In the genomic region with DNA sequence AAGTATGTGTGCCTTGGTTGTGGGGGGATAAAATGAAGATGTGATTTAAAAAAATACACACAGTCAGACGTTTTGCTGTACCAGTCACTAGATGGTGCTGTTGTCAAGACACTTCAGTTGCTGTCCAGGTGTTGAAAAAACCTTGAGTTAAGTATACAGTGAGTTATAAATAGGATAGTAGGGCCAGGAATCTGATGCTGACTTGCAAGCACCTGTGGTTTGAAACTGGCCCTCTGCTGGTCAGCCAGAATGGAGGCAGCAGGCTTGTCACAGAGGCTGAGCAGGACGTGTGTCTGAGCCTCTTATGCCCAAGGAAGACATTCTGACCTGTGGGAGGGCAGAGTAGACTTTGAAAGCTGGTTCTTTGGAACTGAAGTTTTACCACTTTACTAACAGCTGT, we compare ENCODE assay signal across 8 cellular contexts. TPM values are rescaled to one million over a fixed set of nuclear protein-coding genes. Genes with fewer than 3 reads are reported as not detected.
A peak's percentile ranks its signal among the peaks of the same experiment; 100 is the strongest.
DNase-seq lines count a peak whose midpoint lies in the region; ATAC-seq and TF ChIP-seq lines count a peak whose summit lies in the region.

No MANE protein-coding gene starts in this region.

- intact Hi-C loops in CD4-positive, alpha-beta T cell (cut with DNase I, micrococcal nuclease): loop anchor here (1.0 to 5.0 kb wide), 4 partner anchors 186 to 1111 kb away; no protein-coding TSS in a partner anchor
- intact Hi-C loops in mucosa of descending colon (cut with DNase I, micrococcal nuclease): loop anchor here in 1 of 2 donors (5.0 kb wide), 1 partner anchor 186 kb away; no protein-coding TSS in a partner anchor

- no peak overlapping the region for H3K4me3 Mint-ChIP-seq in CD4-positive, alpha-beta T cell
- H3K4me3 Mint-ChIP-seq in endodermal cell: no peak overlapping the region

- H3K27ac Mint-ChIP-seq in CD4-positive, alpha-beta T cell: no peak overlapping the region
- H3K27ac Mint-ChIP-seq in endodermal cell: peak overlapping the region; percentile 64

- H3K9me3 Mint-ChIP-seq in CD4-positive, alpha-beta T cell: no peaks in the 10 kb centered on the region
- no peaks in the 10 kb centered on the region for H3K9me3 Mint-ChIP-seq in endodermal cell

- WGBS in endodermal cell (ENCODE audit: insufficient coverage in 1 of 2, insufficient read length in 1 of 2), 2 experiments: 39% methylated on average over 2 of the region's 2 CpGs; no CpG with 5 or more reads in 1 of the 2 experiments

- peak in 3 of 10 experiments; percentile 1 for DNase-seq in CD4-positive, alpha-beta T cell
- DNase-seq in GM19240 (ENCODE audit: insufficient read length, low spot score) (peak; percentile 13), NCI-H146 treated with DMSO at 0.1 percent for 48 hours (lab: John Stamatoyannopoulos, UW; ENCODE audit: unreplicated experiment) (peak; percentile 96), SW480 (ENCODE audit: low spot score) (peak; percentile 72), endodermal cell (peak; percentile 84), mucosa of descending colon (peak in 1 of 3 donors; percentile 24)
- DNase-seq in stimulated activated naive CD4-positive, alpha-beta T cell treated with Interleukin-2 at 50 U/mL for 16 hours (lab: John Stamatoyannopoulos, UW): no peak

- CTCF ChIA-PET in CD4-positive, alpha-beta T cell (lab: Charles Lee): interaction anchor here (0.8 kb wide), 1 partner anchor 14 kb away, joined by 3 read pairs; no protein-coding TSS in a partner anchor

- POLR2A ChIA-PET in CD4-positive, alpha-beta T cell (lab: Charles Lee): no interaction called here

- H3K4me1 ChIP-seq in endodermal cell (ENCODE audit: control insufficient read depth, insufficient read depth, low read length) (peaks cover 10% of the 10 kb centered on the region), mucosa of descending colon (ENCODE audit: low read depth) (no peaks in the 10 kb centered on the region)

- H3K9ac ChIP-seq in endodermal cell (ENCODE audit: extremely low read depth, low read length, poor library complexity, severe bottlenecking): peak overlapping the region; percentile 12

- no peaks in the 10 kb centered on the region for H3K9me3 ChIP-seq in CD4-positive, alpha-beta T cell (ENCODE audit: control insufficient read depth, low read length)
- H3K9me3 ChIP-seq in endodermal cell (ENCODE audit: control insufficient read depth, low read length): no peaks in the 10 kb centered on the region
- no peaks in the 10 kb centered on the region for H3K9me3 ChIP-seq in mucosa of descending colon

- no peaks in the 10 kb centered on the region for H3K27me3 ChIP-seq in CD4-positive, alpha-beta T cell (ENCODE audit: control insufficient read depth, insufficient read depth, low read length)
- no peaks in the 10 kb centered on the region for H3K27me3 ChIP-seq in endodermal cell (ENCODE audit: control insufficient read depth, insufficient read depth, low read length, poor library complexity, severe bottlenecking)

- no peaks in the 10 kb centered on the region for H3K27me3 Mint-ChIP-seq in CD4-positive, alpha-beta T cell
- H3K27me3 Mint-ChIP-seq in endodermal cell (ENCODE audit: insufficient read depth): no peaks in the 10 kb centered on the region

- peak; percentile 57 for TF ChIP-seq CTCF in CD4-positive, alpha-beta T cell (IDR thresholded peaks at IDR 0.05)
- peak; percentile 87 for TF ChIP-seq CTCF in endodermal cell (conservative IDR thresholded peaks at IDR 0.05)
- TF ChIP-seq CTCF in mucosa of descending colon (IDR thresholded peaks at IDR 0.05): no peak

- no peaks in the 10 kb centered on the region for H3K4me1 Mint-ChIP-seq in CD4-positive, alpha-beta T cell (ENCODE audit: low read depth)
- H3K4me1 Mint-ChIP-seq in endodermal cell: peaks cover 15% of the 10 kb centered on the region

- no peak overlapping the region for H3K27ac ChIP-seq in CD4-positive, alpha-beta T cell (ENCODE audit: low read depth, low read length)
- no peak overlapping the region for H3K27ac ChIP-seq in endodermal cell (ENCODE audit: low read depth, low read length)

- H3K36me3 Mint-ChIP-seq in CD4-positive, alpha-beta T cell (ENCODE audit: low read depth): peaks cover 52% of the 10 kb centered on the region
- H3K36me3 Mint-ChIP-seq in endodermal cell (ENCODE audit: low read depth): peaks cover 54% of the 10 kb centered on the region

- H3K36me3 ChIP-seq in endodermal cell (ENCODE audit: control insufficient read depth, insufficient read depth, low read length): peaks cover 75% of the 10 kb centered on the region
- no peaks in the 10 kb centered on the region for H3K36me3 ChIP-seq in mucosa of descending colon (ENCODE audit: low read depth)

- no peak overlapping the region for H3K4me3 ChIP-seq in endodermal cell (ENCODE audit: low read length)
- no peak overlapping the region for H3K4me3 ChIP-seq in mucosa of descending colon

- ATAC-seq in CD4-positive, alpha-beta T cell (ENCODE audit: poor library complexity): peak; percentile 41
- ATAC-seq in mucosa of descending colon (peak; percentile 84), HG02759 (IDR thresholded peaks at IDR 0.05; ENCODE audit: unreplicated experiment) (no peak)

RNA-seq across cellular contexts. Expression of a gene that starts 27.8 kb away (rescaled TPM):
- total RNA-seq in CD4-positive, alpha-beta T cell: 1 to 10 TPM; 4.9 to 5.9 TPM
- total RNA-seq in endodermal cell (10 to 100 TPM; 38.2 to 51.1 TPM), mucosa of descending colon (10 to 100 TPM; 11.2 to 16.3 (median 11.4) TPM)
- 32.6 TPM for polyA plus RNA-seq in endodermal cell (2013, experiment 1 of 2)
- polyA plus RNA-seq in endodermal cell (2013, experiment 2 of 2): 36.8 TPM

RNA-seq across cellular contexts. Expression of a gene that starts 51.4 kb away (rescaled TPM):
- 10 to 100 TPM; 79.7 to 80.3 TPM for total RNA-seq in CD4-positive, alpha-beta T cell
- total RNA-seq in endodermal cell (10 to 100 TPM; 62.0 to 91.6 TPM), mucosa of descending colon (10 to 100 TPM; 26.1 to 49.8 (median 27.5) TPM)
- 42.5 TPM for polyA plus RNA-seq in endodermal cell (2013, experiment 1 of 2)
- 40.7 TPM for polyA plus RNA-seq in endodermal cell (2013, experiment 2 of 2)
